ENCODE assay signal across 8 cellular contexts in the genomic region with DNA sequence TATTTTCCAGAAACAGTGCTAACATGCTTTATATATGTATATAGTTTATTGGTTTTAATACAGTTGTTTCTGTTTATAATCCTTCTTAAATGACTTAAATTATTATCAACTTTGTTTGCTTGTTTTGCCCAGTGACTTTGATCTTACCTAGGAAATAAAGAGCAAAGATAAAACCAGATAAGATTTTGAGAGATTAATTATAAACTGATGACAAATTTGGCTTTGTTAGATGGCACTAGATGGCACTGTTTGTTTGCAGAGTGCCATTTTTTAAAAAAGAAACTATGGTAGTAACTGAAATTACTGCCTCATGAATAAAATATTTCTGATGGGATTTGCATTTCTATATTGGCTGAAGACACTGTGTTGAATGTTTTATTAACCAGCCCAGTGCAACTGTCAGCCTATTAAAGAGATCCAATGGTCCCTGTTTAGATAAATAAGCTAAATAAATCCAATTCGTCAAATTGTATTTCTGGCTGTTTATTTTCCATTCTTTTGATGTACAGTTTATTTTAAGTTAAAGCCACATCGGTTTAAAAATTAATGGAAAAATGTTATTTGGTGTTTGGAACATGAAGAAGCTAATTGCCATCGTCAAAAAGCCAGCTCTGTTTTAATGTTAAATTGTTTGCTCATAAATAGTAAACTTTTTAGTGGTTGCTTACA. TPM values are rescaled to one million over a fixed set of nuclear protein-coding genes. Genes with fewer than 3 reads are reported as not detected.
DNase-seq lines count a peak whose midpoint lies in the region; ATAC-seq and TF ChIP-seq lines count a peak whose summit lies in the region.

No MANE protein-coding gene starts in this region.

- H3K4me3 ChIP-seq in Panc1 (ENCODE audit: low read depth in 2 of 2, low read length in 2 of 2) (no peak overlapping the region), H7 (ENCODE audit: insufficient read depth, low read depth, low read length) (no peak overlapping the region)

- in situ Hi-C loops in Panc1 (cut with HindIII; ENCODE audit: low pct_unique_long_range_greater_than_20kb, low sequenced_read_pairs), result no loop called here

- H3K36me3 ChIP-seq in Panc1 (ENCODE audit: control insufficient read depth, insufficient read depth, low read length), result no peaks in the 10 kb centered on the region; the same call in 1 of the 2 replicates
- H3K36me3 ChIP-seq in H7 (replicated peaks; ENCODE audit: control insufficient read depth, insufficient read depth, low read length), result no peaks in the 10 kb centered on the region

- 0 out of 2 replicates have a peak, but pooled peaks cover 5% of the 10 kb centered on the region for H3K4me1 ChIP-seq in Panc1 (ENCODE audit: control insufficient read depth, insufficient read depth, low read length)

- no TSS peak for BruUV-seq in Panc1 (replicated peaks; lab: Mats Ljungman, UMichigan)

- no peak for ATAC-seq in Panc1
- ATAC-seq in GM21737 (IDR thresholded peaks at IDR 0.05; ENCODE audit: unreplicated experiment), result no peak

- peak; percentile 68; the same call in 1 of the 2 replicates for TF ChIP-seq CTCF in Panc1 (IDR thresholded peaks at IDR 0.05)

- H3K27ac ChIP-seq in Panc1 (ENCODE audit: low read length), result no peak overlapping the region

- POLR2A ChIA-PET in Panc1 (lab: Charles Lee), result no interaction called here

- H3K9me3 ChIP-seq in Panc1 (ENCODE audit: control insufficient read depth, insufficient read depth, low read depth, low read length), result no peaks in the 10 kb centered on the region

- CTCF ChIA-PET in Panc1 (lab: Charles Lee), result interaction anchor here (0.6 to 1.1 kb wide), 5 partner anchors 12 to 941 kb away, joined by 3 to 4 read pairs (median 3); no protein-coding TSS in a partner anchor

- intact Hi-C loops in Panc1 (cut with micrococcal nuclease; ENCODE audit: unreplicated experiment), result loop anchor here (5.0 to 10.0 kb wide), 2 partner anchors 479 to 912 kb away; partner anchors contain the start of gene TCF7L2

- H3K27me3 ChIP-seq in Panc1 (ENCODE audit: control insufficient read depth, insufficient read depth, low read length) (no peaks in the 10 kb centered on the region), H7 (ENCODE audit: control insufficient read depth, insufficient read depth, low read length) (no peaks in the 10 kb centered on the region)

- DNase-seq in NCI-H748 (lab: John Stamatoyannopoulos, UW; ENCODE audit: unreplicated experiment), result peak; percentile 0
- DNase-seq in NCI-H748 treated with DMSO at 0.1 percent for 48 hours (lab: John Stamatoyannopoulos, UW), result no peak
- no peak for DNase-seq in Panc1 (ENCODE audit: low read depth, low spot score)
- peak; percentile 9 for DNase-seq in fibroblast of gingiva (ENCODE audit: low read depth)
- peak; percentile 13 for DNase-seq in stromal cell of bone marrow (ENCODE audit: low read depth)
- DNase-seq in H7, result no peak
- no peak for DNase-seq in NCI-H2171 (lab: John Stamatoyannopoulos, UW)

RNA-seq across cellular contexts. Expression of gene VTI1A, which starts 28.7 kb away (rescaled TPM):
- 36.3 TPM for total RNA-seq in Panc1 (2021; ENCODE audit: unreplicated experiment)
- 12.8 TPM for polyA plus RNA-seq in Panc1 (2012; ENCODE audit: insufficient read length)
- total RNA-seq in H7 (2014; rRNA removed; shearing (Covaris generic)), result 12.8 and 13.9 TPM in 2 replicates

RNA-seq across cellular contexts. Expression of gene ZDHHC6, which starts 29.0 kb away (rescaled TPM):
- 40.3 TPM for total RNA-seq in Panc1 (2021; ENCODE audit: unreplicated experiment)
- 26.2 TPM for polyA plus RNA-seq in Panc1 (2012; ENCODE audit: insufficient read length)
- 12.3 and 14.3 TPM in 2 replicates for total RNA-seq in H7 (2014; rRNA removed; shearing (Covaris generic))

Comparison
In these comparisons a context has a peak if more than half of its experiments do, and no peak if none do; other contexts are left out.
1. DNase-seq: peak in NCI-H748 (single experiment), fibroblast of gingiva (single experiment) and stromal cell of bone marrow (single experiment); none in NCI-H748 treated with DMSO at 0.1 percent for 48 hours (single experiment), Panc1 (single experiment), H7 (single experiment) and NCI-H2171 (single experiment).